In genomic region chr3:108012304-108012703, GRCh38 we compare ENCODE assay signal across 21 cellular contexts.
DNase-seq lines count a peak whose midpoint lies in the region; ATAC-seq, FAIRE-seq and TF ChIP-seq lines count a peak whose summit lies in the region.
"Had no signal": no experiment of that assay in that cellular context is flagged by ENCODE, and none has a peak within 500 bp of the region (broad histone marks: within the 10 kb centered on the region; RNA-seq: fewer than 3 reads in every experiment).

No MANE protein-coding gene starts in this region.

- H2BK12ac ChIP-seq in neuronal stem cell (ENCODE audit: low read length), result no peak overlapping the region

- H3K23ac ChIP-seq in neuronal stem cell (ENCODE audit: low read depth, low read length, poor library complexity), result no peak overlapping the region

- no peak overlapping the region for H3K18ac ChIP-seq in neuronal stem cell (ENCODE audit: low read length)

- H3K4me3 ChIP-seq in neuronal stem cell (ENCODE audit: low read length in 2 of 2), result no peak overlapping the region
- H3K4me3 ChIP-seq in pancreas, result no peak overlapping the region
- H3K4me3 ChIP-seq: A549; BLaER1 treated with 17β-estradiol and CSF1 and Interleukin-3, amounts not matched to agents 10 nM and 100 nM had no signal

- no peak overlapping the region for H2BK15ac ChIP-seq in neuronal stem cell (ENCODE audit: low read length)

- H2BK5ac ChIP-seq in neuronal stem cell (ENCODE audit: low read length), result no peak overlapping the region

- no peak for ATAC-seq in GM18873 (IDR thresholded peaks at IDR 0.05; ENCODE audit: low FRiP score, unreplicated experiment)
- no peak for ATAC-seq in pancreas
- no peak for ATAC-seq in GM19023 (IDR thresholded peaks at IDR 0.05; ENCODE audit: unreplicated experiment)
- ATAC-seq: A549; CD8-positive, alpha-beta T cell had no signal

- FAIRE-seq in pancreas (lab: Jason Lieb, UNC), result no peak
- FAIRE-seq: A549, G401.6, GM12891, GM19239 had no signal

- H2BK120ac ChIP-seq in neuronal stem cell (ENCODE audit: low read depth, low read length), result no peak overlapping the region

- no peak overlapping the region for H3K27ac ChIP-seq in neuronal stem cell (replicated peaks; ENCODE audit: low read length)
- H3K27ac ChIP-seq in pancreas, result no peak overlapping the region
- H3K27ac ChIP-seq: 22Rv1; A549; BLaER1 treated with 17β-estradiol and CSF1 and Interleukin-3, amounts not matched to agents 10 nM and 100 nM; C4-2B had no signal

- H3K36me3 ChIP-seq in neuronal stem cell (replicated peaks in 1 of 2; ENCODE audit: control insufficient read depth in 2 of 2, insufficient read depth in 2 of 2, low read length in 2 of 2) (no peaks in the 10 kb centered on the region), pancreas (no peaks in the 10 kb centered on the region)
- H3K36me3 ChIP-seq: BLaER1 treated with 17β-estradiol and CSF1 and Interleukin-3, amounts not matched to agents 10 nM and 100 nM had no signal

- peak; percentile 21 for DNase-seq in NCI-H82 (lab: John Stamatoyannopoulos, UW)
- no peak for DNase-seq in NCI-H82 treated with DMSO at 0.1 percent for 48 hours (lab: John Stamatoyannopoulos, UW; ENCODE audit: unreplicated experiment)
- DNase-seq in head of caudate nucleus, result peak in 29 of 42 donors; percentile 4 to 76 (median 38)
- no peak for DNase-seq in neuronal stem cell (ENCODE audit: low spot score)
- DNase-seq in pancreas, result no peak
- DNase-seq: AML-193; Caco-2; Calu3; CD4-positive, alpha-beta T cell; CD8-positive, alpha-beta T cell; DMS79 treated with DMSO at 0.1 percent for 48 hours; GF-D8 had no signal

- peak overlapping the region; percentile 24 for H2AFZ ChIP-seq in neuronal stem cell (ENCODE audit: low read length)

- TF ChIP-seq CTCF in pancreas (IDR thresholded peaks at IDR 0.05), result no peak

- H4K91ac ChIP-seq in neuronal stem cell (ENCODE audit: low read depth, low read length, poor library complexity), result no peak overlapping the region

- H3K4ac ChIP-seq in neuronal stem cell (ENCODE audit: low read length), result no peak overlapping the region

- no CpG with 5 or more reads among the region's 8 CpGs for WGBS in neuronal stem cell (ENCODE audit: extremely low coverage in 2 of 2, insufficient read length in 2 of 2, insufficient replicate concordance in 1 of 2), 2 donors
- 79 to 84% methylated on average over 8 of the region's 8 CpGs for whole genome bisulfite sequencing in pancreas, 2 donors

- no peaks in the 10 kb centered on the region for H3K9me3 ChIP-seq in neuronal stem cell (replicated peaks in 1 of 2; ENCODE audit: control insufficient read depth in 2 of 2, insufficient read depth in 1 of 2, low read depth in 1 of 2, low read length in 2 of 2)
- H3K9me3 ChIP-seq in pancreas, result no peaks in the 10 kb centered on the region
- H3K9me3 ChIP-seq: A549; BLaER1 treated with 17β-estradiol and CSF1 and Interleukin-3, amounts not matched to agents 10 nM and 100 nM; Caco-2 had no signal

- H3K14ac ChIP-seq in neuronal stem cell (ENCODE audit: low read length), result no peak overlapping the region

- H3K4me1 ChIP-seq in neuronal stem cell (ENCODE audit: control insufficient read depth in 2 of 2, insufficient read depth in 1 of 2, low read depth in 1 of 2, low read length in 2 of 2) (peaks cover 1 to 4% of the 10 kb centered on the region in 2 donors), pancreas (no peaks in the 10 kb centered on the region)
- H3K4me1 ChIP-seq: A549, Caco-2 had no signal

- no peaks in the 10 kb centered on the region for H3K79me1 ChIP-seq in neuronal stem cell (ENCODE audit: low read depth, low read length)

- H4K8ac ChIP-seq in neuronal stem cell (ENCODE audit: low read depth, low read length), result no peak overlapping the region

- H3K9ac ChIP-seq in neuronal stem cell (ENCODE audit: low read depth, low read length, poor library complexity), result no peak overlapping the region
- H3K9ac ChIP-seq: BLaER1 treated with 17β-estradiol and CSF1 and Interleukin-3, amounts not matched to agents 10 nM and 100 nM had no signal

- intact Hi-C loops in head of caudate nucleus (cut with DNase I) (no loop called here), pancreas (cut with DNase I) (no loop called here)

- H2AK5ac ChIP-seq in neuronal stem cell (ENCODE audit: low read depth, low read length), result no peak overlapping the region

- H3K4me2 ChIP-seq in neuronal stem cell (ENCODE audit: insufficient read depth, low read length, poor library complexity, severe bottlenecking), result no peak overlapping the region
- H3K4me2 ChIP-seq: A549; BLaER1 treated with 17β-estradiol and CSF1 and Interleukin-3, amounts not matched to agents 10 nM and 100 nM had no signal

- H3K27me3 ChIP-seq in neuronal stem cell (ENCODE audit: control insufficient read depth in 3 of 3, insufficient read depth in 3 of 3, low read depth in 1 of 3, low read length in 3 of 3) (peaks cover 0 to 9% (median 0%) of the 10 kb centered on the region in 3 experiments), pancreas (no peaks in the 10 kb centered on the region)
- H3K27me3 ChIP-seq: BLaER1 treated with 17β-estradiol and CSF1 and Interleukin-3, amounts not matched to agents 10 nM and 100 nM had no signal

Comparison
In these comparisons a context has a peak if more than half of its experiments do, and no peak if none do; other contexts are left out.
1. DNase-seq: peak in NCI-H82 (single experiment) and head of caudate nucleus (29 of 42); none in NCI-H82 treated with DMSO at 0.1 percent for 48 hours (single experiment), neuronal stem cell (single experiment) and pancreas (0 of 6).